11 cellular contexts compared by ENCODE assay signal in the genomic region with DNA sequence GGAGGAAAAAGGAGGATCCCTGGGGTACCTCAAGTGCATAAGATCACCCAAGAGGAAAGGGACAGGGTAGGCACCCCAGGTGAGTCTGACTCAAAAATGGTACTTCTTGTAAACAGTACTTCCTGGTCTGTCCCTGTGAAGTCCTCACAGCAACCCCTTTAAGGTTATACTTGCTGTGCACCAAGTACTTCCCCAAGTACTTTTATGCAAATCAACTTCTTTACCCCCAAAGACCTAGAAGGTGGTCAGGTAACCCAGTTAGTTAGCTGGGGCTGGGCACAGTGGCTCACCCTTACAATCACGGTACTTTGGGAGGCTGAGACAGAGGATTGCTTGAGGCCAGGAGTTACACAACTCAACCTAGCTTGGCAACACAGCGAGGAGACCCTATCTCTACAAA. TPM values are rescaled to one million over a fixed set of nuclear protein-coding genes. Genes with fewer than 3 reads are reported as not detected.
DNase-seq lines count a peak whose midpoint lies in the region; ATAC-seq, FAIRE-seq and TF ChIP-seq lines count a peak whose summit lies in the region.
"Had no signal": no experiment of that assay in that cellular context is flagged by ENCODE, and none has a peak within 500 bp of the region (broad histone marks: within the 10 kb centered on the region; RNA-seq: fewer than 3 reads in every experiment).

No MANE protein-coding gene starts in this region.

- DNase-seq in A549 (ENCODE audit: low read depth in 1 of 2, low spot score in 1 of 2): no peak
- no peak for DNase-seq in GM23248
- DNase-seq in activated naive CD4-positive, alpha-beta T cell treated with anti-CD3 and anti-CD28 coated beads, Interleukin-2, amount 50 U/mL, for 72 hours (ENCODE audit: low spot score in 2 of 2): no peak
- no peak for DNase-seq in right lobe of liver
- DNase-seq in cerebellar cortex (ENCODE audit: low spot score): no peak
- DNase-seq: DMS79 treated with DMSO at 0.1 percent for 48 hours, islet precursor cell, SHP77 treated with DMSO at 0.1 percent for 48 hours had no signal

- intact Hi-C loops in right lobe of liver (cut with DNase I): no loop called here

- H3K4me3 ChIP-seq in A549 (no peak overlapping the region), GM23248 (peak overlapping the region; percentile 90), right lobe of liver (peak overlapping the region in 2 of 3 donors; percentile 94 to 97)

- H3K9me2 ChIP-seq in GM23248 (ENCODE audit: insufficient read depth): no peaks in the 10 kb centered on the region

- peak overlapping the region; percentile 97 to 99 for H3K27ac Mint-ChIP-seq in activated naive CD4-positive, alpha-beta T cell treated with anti-CD3 and anti-CD28 coated beads, Interleukin-2, amount 50 U/mL, for 72 hours

- H3F3A ChIP-seq in GM23248 (ENCODE audit: insufficient read depth): peaks cover 57% of the 10 kb centered on the region

- CTCF ChIA-PET in A549 (lab: Yijun Ruan, JAX): no interaction called here

- H3K4me1 ChIP-seq in A549: peaks cover 22% of the 10 kb centered on the region
- peaks cover 19% of the 10 kb centered on the region for H3K4me1 ChIP-seq in GM23248 (ENCODE audit: insufficient read depth)
- peaks cover 0 to 40% (median 11%) of the 10 kb centered on the region in 4 donors for H3K4me1 ChIP-seq in right lobe of liver

- TF ChIP-seq CTCF in A549 (IDR thresholded peaks at IDR 0.05) (no peak), right lobe of liver (IDR thresholded peaks at IDR 0.05) (no peak)

- no peak for TF ChIP-seq RAD21 in A549 (conservative IDR thresholded peaks at IDR 0.05 in 1 of 2, IDR thresholded peaks at IDR 0.05 in 1 of 2)

- POLR2A ChIA-PET in A549 (lab: Yijun Ruan, JAX): no interaction called here

- H3K9ac ChIP-seq in GM23248: peak overlapping the region; percentile 97

- peaks cover 53% of the 10 kb centered on the region for H3K79me2 ChIP-seq in GM23248 (ENCODE audit: insufficient read depth)

- no peak overlapping the region for H2AFZ ChIP-seq in GM23248

- ATAC-seq in A549: no peak
- no peak for ATAC-seq in activated naive CD4-positive, alpha-beta T cell treated with anti-CD3 and anti-CD28 coated beads, Interleukin-2, amount 50 U/mL, for 72 hours
- no peak for ATAC-seq in right lobe of liver
- no peak for ATAC-seq in HG03378 (IDR thresholded peaks at IDR 0.05; ENCODE audit: unreplicated experiment)
- no peak for ATAC-seq in GM19324 (IDR thresholded peaks at IDR 0.05; ENCODE audit: low FRiP score, unreplicated experiment)
- no peak for ATAC-seq in HG02759 (IDR thresholded peaks at IDR 0.05; ENCODE audit: unreplicated experiment)

- H3K4me2 ChIP-seq in A549 (peak overlapping the region; percentile 99; the same call in 2 of the 3 replicates), GM23248 (ENCODE audit: unreplicated experiment) (peak overlapping the region; percentile 92)

- WGBS in A549 (ENCODE audit: missing lambda C conversion rate): 92% methylated on average over 2 of the region's 2 CpGs
- WGBS in GM23248 (ENCODE audit: low coverage in 1 of 2, low lambda C conversion rate in 2 of 2, missing lambda C conversion rate in 2 of 2), 2 experiments: 80 to 87% methylated on average over 2 of the region's 2 CpGs
- 87% methylated on average over 2 of the region's 2 CpGs for WGBS in right lobe of liver (ENCODE audit: insufficient coverage, low coverage, low lambda C conversion rate, missing lambda C conversion rate)

- no peak for TF ChIP-seq EP300 in A549 (IDR thresholded peaks at IDR 0.05)

- H3K9me3 ChIP-seq in A549 (no peaks in the 10 kb centered on the region), GM23248 (ENCODE audit: low read depth) (no peaks in the 10 kb centered on the region), right lobe of liver (no peaks in the 10 kb centered on the region)

- no peak for FAIRE-seq in A549 (lab: Jason Lieb, UNC)

- H4K20me1 ChIP-seq in GM23248 (ENCODE audit: insufficient read depth): 0 out of 2 replicates have a peak, but pooled peaks cover 6% of the 10 kb centered on the region

- no peaks in the 10 kb centered on the region for H3K27me3 ChIP-seq in GM23248 (replicated peaks; ENCODE audit: insufficient read depth)
- no peaks in the 10 kb centered on the region for H3K27me3 ChIP-seq in right lobe of liver

- H3K36me3 ChIP-seq in GM23248 (ENCODE audit: low read depth) (peaks cover 47% of the 10 kb centered on the region), right lobe of liver (peaks cover 7 to 60% (median 40%) of the 10 kb centered on the region in 4 donors)

- no peaks in the 10 kb centered on the region for H3K9me3 Mint-ChIP-seq in activated naive CD4-positive, alpha-beta T cell treated with anti-CD3 and anti-CD28 coated beads, Interleukin-2, amount 50 U/mL, for 72 hours

- H3K27ac ChIP-seq in A549 (peak overlapping the region in 1 of 2 experiments; percentile 97; a peak in 2 of 6 replicates), GM23248 (peak overlapping the region; percentile 81; the same call in 1 of the 2 replicates), right lobe of liver (no peak overlapping the region)

- TF ChIP-seq POLR2A in A549 (IDR thresholded peaks at IDR 0.05; ENCODE audit: low read length) (no peak), right lobe of liver (IDR thresholded peaks at IDR 0.05) (no peak)

- in situ Hi-C loops in GM23248 (cut with MboI): no loop called here

- peaks cover 48 to 65% of the 10 kb centered on the region in 2 donors for H3K36me3 Mint-ChIP-seq in activated naive CD4-positive, alpha-beta T cell treated with anti-CD3 and anti-CD28 coated beads, Interleukin-2, amount 50 U/mL, for 72 hours

TF ChIP-seq in A549, 52 proteins besides CTCF, POLR2A, EP300 and RAD21 (continues in another document):
- no peak for TF ChIP-seq ZFP36 (IDR thresholded peaks at IDR 0.05; ENCODE audit: borderline replicate concordance, partially characterized antibody)
- no peak for TF ChIP-seq TFCP2L1 (CRISPR knock-in tag; IDR thresholded peaks at IDR 0.05)

RNA-seq across cellular contexts. Expression of a gene that starts 2.5 kb away (rescaled TPM):
- polyA plus RNA-seq in A549 (2011; rRNA removed) (356 and 419 TPM in 2 replicates), A549 (2017; fragmentation: RNase III; extraction: RNeasy Plus Mini Kit Qiagen cat#74134 plus additional on column Dnase treatment) (484 to 507 TPM (median 494 TPM) in 3 replicates), GM23248 (2016; fragmentation: Nextera tagmentation; extraction: Ambion mirVana) (1,015 and 1,067 TPM in 2 replicates)
- polyA plus RNA-seq in A549 (2012; cell fraction: cytosol; rRNA removed): 378 and 414 TPM in 2 replicates
- polyA plus RNA-seq in A549 (2012; cell fraction: nucleus; rRNA removed): 343 and 404 TPM in 2 replicates
- polyA minus RNA-seq in A549 (2011; rRNA and poly(A)+ RNA removed): 427 and 530 TPM in 2 replicates
- 1,238 and 1,432 TPM in 2 replicates for total RNA-seq in GM23248 (2014; rRNA removed; shearing (Covaris generic))
- total RNA-seq in activated naive CD4-positive, alpha-beta T cell treated with anti-CD3 and anti-CD28 coated beads, Interleukin-2, amount 50 U/mL, for 72 hours: 100 to 1,000 TPM; 505 to 624 TPM
- 1,000 to 10,000 TPM in 3 of 6 experiments, 100 to 1,000 TPM in 3; 771 to 1,471 (median 1,008) TPM for total RNA-seq in right lobe of liver

RNA-seq across cellular contexts. Expression of a gene that starts 4.8 kb away (rescaled TPM):
- 46.4 and 56.2 TPM in 2 replicates for polyA plus RNA-seq in A549 (2011; rRNA removed)
- 105 and 107 TPM in 2 replicates for polyA plus RNA-seq in A549 (2012; cell fraction: cytosol; rRNA removed)
- polyA plus RNA-seq in A549 (2012; cell fraction: nucleus; rRNA removed): 125 and 132 TPM in 2 replicates
- 68.6 to 71.6 TPM (median 71.1 TPM) in 3 replicates for polyA plus RNA-seq in A549 (2017; fragmentation: RNase III; extraction: RNeasy Plus Mini Kit Qiagen cat#74134 plus additional on column Dnase treatment)
- 39.3 and 68.6 TPM in 2 replicates for polyA minus RNA-seq in A549 (2011; rRNA and poly(A)+ RNA removed)
- 88.5 and 107 TPM in 2 replicates for total RNA-seq in GM23248 (2014; rRNA removed; shearing (Covaris generic))
- polyA plus RNA-seq in GM23248 (2016; fragmentation: Nextera tagmentation; extraction: Ambion mirVana): 177 and 182 TPM in 2 replicates
- 100 to 1,000 TPM; 146 to 207 TPM for total RNA-seq in activated naive CD4-positive, alpha-beta T cell treated with anti-CD3 and anti-CD28 coated beads, Interleukin-2, amount 50 U/mL, for 72 hours
- total RNA-seq in right lobe of liver: 10 to 100 TPM; 37.8 to 69.0 (median 52.9) TPM

RNA-seq across cellular contexts. Expression of a gene that starts 7.4 kb away (rescaled TPM):
- 18.1 and 20.1 TPM in 2 replicates for polyA plus RNA-seq in A549 (2011; rRNA removed)
- polyA plus RNA-seq in A549 (2012; cell fraction: cytosol; rRNA removed): 98.1 and 105 TPM in 2 replicates
- polyA plus RNA-seq in A549 (2012; cell fraction: nucleus; rRNA removed): 128 and 154 TPM in 2 replicates
- 57.4 to 62.2 TPM (median 58.7 TPM) in 3 replicates for polyA plus RNA-seq in A549 (2017; fragmentation: RNase III; extraction: RNeasy Plus Mini Kit Qiagen cat#74134 plus additional on column Dnase treatment)
- polyA minus RNA-seq in A549 (2011; rRNA and poly(A)+ RNA removed): 26.2 and 37.2 TPM in 2 replicates
- total RNA-seq in GM23248 (2014; rRNA removed; shearing (Covaris generic)): 33.5 and 39.2 TPM in 2 replicates
- 79.9 and 83.4 TPM in 2 replicates for polyA plus RNA-seq in GM23248 (2016; fragmentation: Nextera tagmentation; extraction: Ambion mirVana)
- 100 to 1,000 TPM in 1 of 2 donors, 10 to 100 TPM in 1; 89.2 to 116 TPM for total RNA-seq in activated naive CD4-positive, alpha-beta T cell treated with anti-CD3 and anti-CD28 coated beads, Interleukin-2, amount 50 U/mL, for 72 hours
- total RNA-seq in right lobe of liver: 10 to 100 TPM; 22.9 to 46.2 (median 29.0) TPM

RNA-seq across cellular contexts. Expression of a gene that starts 16.1 kb away (rescaled TPM):
- 18.3 and 26.4 TPM in 2 replicates for polyA plus RNA-seq in A549 (2011; rRNA removed)
- polyA plus RNA-seq in A549 (2012; cell fraction: cytosol; rRNA removed): 74.9 and 82.7 TPM in 2 replicates
- polyA plus RNA-seq in A549 (2012; cell fraction: nucleus; rRNA removed): 37.7 and 45.3 TPM in 2 replicates
- 30.7 to 31.9 TPM (median 31.1 TPM) in 3 replicates for polyA plus RNA-seq in A549 (2017; fragmentation: RNase III; extraction: RNeasy Plus Mini Kit Qiagen cat#74134 plus additional on column Dnase treatment)
- 3.5 and 3.8 TPM in 2 replicates for polyA minus RNA-seq in A549 (2011; rRNA and poly(A)+ RNA removed)
- 41.6 and 48.4 TPM in 2 replicates for total RNA-seq in GM23248 (2014; rRNA removed; shearing (Covaris generic))
- polyA plus RNA-seq in GM23248 (2016; fragmentation: Nextera tagmentation; extraction: Ambion mirVana): 132 and 136 TPM in 2 replicates
- total RNA-seq in activated naive CD4-positive, alpha-beta T cell treated with anti-CD3 and anti-CD28 coated beads, Interleukin-2, amount 50 U/mL, for 72 hours: 10 to 100 TPM in 1 of 2 donors, 1 to 10 TPM in 1; 7.7 to 26.7 TPM
- total RNA-seq in right lobe of liver: 10 to 100 TPM in 3 of 6 experiments, 1 to 10 TPM in 3; 7.7 to 29.3 (median 10.0) TPM

RNA-seq across cellular contexts. Expression of a gene that starts 21.8 kb away (rescaled TPM):
- 0.13 and 0.41 TPM in 2 replicates for polyA plus RNA-seq in A549 (2011; rRNA removed)
- polyA plus RNA-seq in A549 (2012; cell fraction: cytosol; rRNA removed): 0.42 and 0.49 TPM in 2 replicates
- polyA plus RNA-seq in A549 (2012; cell fraction: nucleus; rRNA removed): 0.19 and 0.37 TPM in 2 replicates
- 0.25 to 0.40 TPM (median 0.39 TPM) in 3 replicates for polyA plus RNA-seq in A549 (2017; fragmentation: RNase III; extraction: RNeasy Plus Mini Kit Qiagen cat#74134 plus additional on column Dnase treatment)
- 0.17 TPM in 1 of 2 replicates, not detected in the other for polyA minus RNA-seq in A549 (2011; rRNA and poly(A)+ RNA removed)
- 0.25 TPM in 1 of 2 replicates, not detected in the other for total RNA-seq in GM23248 (2014; rRNA removed; shearing (Covaris generic))
- polyA plus RNA-seq in GM23248 (2016; fragmentation: Nextera tagmentation; extraction: Ambion mirVana): 0.49 and 0.56 TPM in 2 replicates
- total RNA-seq in activated naive CD4-positive, alpha-beta T cell treated with anti-CD3 and anti-CD28 coated beads, Interleukin-2, amount 50 U/mL, for 72 hours: 1 to 10 TPM; 2.2 to 4.8 TPM
- total RNA-seq in right lobe of liver: under 1 TPM in 1 of 6 experiments, not detected in 5; 0.18 TPM
